ENCODE assay signal across 12 cellular contexts in the genomic region with DNA sequence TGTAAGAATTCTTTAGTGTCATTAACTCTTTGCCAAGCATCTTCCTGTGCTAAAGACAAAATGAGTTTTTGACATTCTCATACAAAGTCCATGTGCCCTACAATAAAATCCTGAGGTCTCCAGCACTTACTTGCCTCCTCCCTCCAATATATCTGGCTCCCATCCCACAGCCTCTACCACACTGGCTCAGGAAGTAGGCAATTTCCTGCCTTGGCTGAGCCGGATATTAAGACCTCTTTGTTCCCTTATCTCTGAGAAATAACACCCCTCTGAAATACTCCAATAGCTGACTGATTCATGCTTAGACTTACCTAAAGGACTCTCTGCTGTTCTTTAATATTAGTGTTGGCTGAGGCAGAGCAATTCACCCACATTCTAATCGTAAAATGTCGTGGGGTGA. TPM values are rescaled to one million over a fixed set of nuclear protein-coding genes. Genes with fewer than 3 reads are reported as not detected.
DNase-seq lines count a peak whose midpoint lies in the region; ATAC-seq and TF ChIP-seq lines count a peak whose summit lies in the region.
"Had no signal": no experiment of that assay in that cellular context is flagged by ENCODE, and none has a peak within 500 bp of the region (broad histone marks: within the 10 kb centered on the region; RNA-seq: fewer than 3 reads in every experiment).

No MANE protein-coding gene starts in this region.

- H2BK5ac ChIP-seq in H9 (ENCODE audit: insufficient read length, low read length) = no peak overlapping the region

- H4K8ac ChIP-seq in H9 (replicated peaks; ENCODE audit: insufficient read length, low read depth, low read length) = no peak overlapping the region

- no peak for ATAC-seq in activated naive CD8-positive, alpha-beta T cell treated with anti-CD3 and anti-CD28 coated beads, Interleukin-2, amount 50 U/mL, for 24 hours

- H3T11ph ChIP-seq in H9 (ENCODE audit: low read length) = no peak overlapping the region

- H2BK15ac ChIP-seq in H9 (ENCODE audit: low read depth, low read length) = no peak overlapping the region

- no peaks in the 10 kb centered on the region for H3K79me2 ChIP-seq in H9 (ENCODE audit: insufficient read depth, low read length)

- H3K4me2 ChIP-seq in H9 (ENCODE audit: insufficient read depth, insufficient read length, low read length) = no peak overlapping the region

- H3K56ac ChIP-seq in H9 (ENCODE audit: insufficient read length, low read depth, low read length) = no peak overlapping the region

- H2BK12ac ChIP-seq in H9 (ENCODE audit: insufficient read length, low read depth, low read length) = no peak overlapping the region

- H3K4me1 ChIP-seq in H9 (ENCODE audit: insufficient read depth, low read length) = no peaks in the 10 kb centered on the region; the same call in 1 of the 2 replicates

- no peak overlapping the region for H2BK20ac ChIP-seq in H9 (ENCODE audit: low read depth, low read length, poor library complexity, severe bottlenecking)

- H4K5ac ChIP-seq in H9 (ENCODE audit: insufficient read length, low read depth, low read length) = no peak overlapping the region

- H3K9me3 ChIP-seq in H9 (ENCODE audit: control insufficient read depth, low read depth, low read length) = no peaks in the 10 kb centered on the region
- H3K9me3 ChIP-seq in SK-N-MC (ENCODE audit: low read depth, low read length) = no peaks in the 10 kb centered on the region

- no peaks in the 10 kb centered on the region for H3K36me3 ChIP-seq in SK-N-MC (ENCODE audit: insufficient read depth, low read length)

- H3K79me1 ChIP-seq in H9 (ENCODE audit: insufficient read depth, low read depth, low read length, poor library complexity, severe bottlenecking) = no peaks in the 10 kb centered on the region

- WGBS in H9 (ENCODE audit: extremely low coverage, insufficient read length, low lambda C conversion rate) = no CpG with 5 or more reads among the region's 3 CpGs

- no peaks in the 10 kb centered on the region for H3K27me3 ChIP-seq in H9 (ENCODE audit: insufficient read depth, low read length)

- H3K23me2 ChIP-seq in H9 (ENCODE audit: insufficient read length, low read depth, low read length, poor library complexity, severe bottlenecking) = no peaks in the 10 kb centered on the region

- H3K36me3 Mint-ChIP-seq in H9 (ENCODE audit: insufficient read depth in 1 of 3, low read depth in 3 of 3) = no peaks in the 10 kb centered on the region
- H3K36me3 Mint-ChIP-seq in activated naive CD8-positive, alpha-beta T cell treated with anti-CD3 and anti-CD28 coated beads, Interleukin-2, amount 50 U/mL, for 24 hours (ENCODE audit: low read depth) = no peaks in the 10 kb centered on the region
- H3K36me3 Mint-ChIP-seq: brain had no signal

- no peaks in the 10 kb centered on the region; the same call in 1 of the 2 replicates for H3K27me3 Mint-ChIP-seq in H9 (ENCODE audit: low read depth)
- peaks cover 6% of the 10 kb centered on the region for H3K27me3 Mint-ChIP-seq in activated naive CD8-positive, alpha-beta T cell treated with anti-CD3 and anti-CD28 coated beads, Interleukin-2, amount 50 U/mL, for 24 hours

- H3K27ac ChIP-seq in H9 (ENCODE audit: insufficient read length, low read depth, low read length) (no peak overlapping the region), SK-N-MC (no peak overlapping the region)

- H3K23ac ChIP-seq in H9 (ENCODE audit: insufficient read length, low read depth, low read length) = no peak overlapping the region

- DNase-seq in H9 (no peak), SK-N-MC (ENCODE audit: low read depth, low spot score) (peak; percentile 87), fibroblast of the aortic adventitia (ENCODE audit: low read depth) (peak; percentile 86), retinal pigment epithelial cell (ENCODE audit: low read depth) (peak; percentile 43), kidney tubule cell (ENCODE audit: low spot score) (no peak)
- DNase-seq in activated naive CD8-positive, alpha-beta T cell treated with anti-CD3 and anti-CD28 coated beads, Interleukin-2, amount 50 U/mL, for 24 hours = no peak
- no peak for DNase-seq in activated naive CD4-positive, alpha-beta T cell treated with Interleukin-2 at 50 U/mL for 16 hours
- DNase-seq in activated effector memory CD4-positive, alpha-beta T cell treated with Interleukin-2 at 50 U/mL for 16 hours = no peak
- DNase-seq: activated CD4-positive, alpha-beta T cell treated with anti-CD3 and anti-CD28 coated beads for 48 hours; DMS79 treated with DMSO at 0.1 percent for 48 hours; MM.1S had no signal

- H4K91ac ChIP-seq in H9 (ENCODE audit: insufficient read length, low read depth, low read length) = no peak overlapping the region

- H3K4me3 ChIP-seq in SK-N-MC (peak overlapping the region; percentile 26), fibroblast of the aortic adventitia (ENCODE audit: low read depth, low read length) (no peak overlapping the region), retinal pigment epithelial cell (ENCODE audit: low read length) (no peak overlapping the region)

- no peak for TF ChIP-seq CTCF in H9 (conservative IDR thresholded peaks at IDR 0.05)
- TF ChIP-seq CTCF in fibroblast of the aortic adventitia (IDR thresholded peaks at IDR 0.05; ENCODE audit: insufficient read depth, low read length) = no peak
- TF ChIP-seq CTCF in retinal pigment epithelial cell (conservative IDR thresholded peaks at IDR 0.05; ENCODE audit: low read depth, low read length) = no peak

- H3K9ac ChIP-seq in H9 (ENCODE audit: extremely low read depth, insufficient read length, low read length) (no peak overlapping the region), SK-N-MC (ENCODE audit: insufficient read length) (no peak overlapping the region)

- peak overlapping the region in 2 of 3 experiments; percentile 17 to 54; a peak in 3 of 7 replicates for H3K27ac Mint-ChIP-seq in H9
- no peak overlapping the region for H3K27ac Mint-ChIP-seq in activated naive CD8-positive, alpha-beta T cell treated with anti-CD3 and anti-CD28 coated beads, Interleukin-2, amount 50 U/mL, for 24 hours

- no peak overlapping the region for H3K18ac ChIP-seq in H9 (ENCODE audit: insufficient read length, low read depth, low read length)

- H2AFZ ChIP-seq in H9 (ENCODE audit: low read length) = no peak overlapping the region

- H2BK120ac ChIP-seq in H9 (ENCODE audit: low read depth, low read length, poor library complexity, severe bottlenecking) = no peak overlapping the region

- no peak overlapping the region for H3K4ac ChIP-seq in H9 (ENCODE audit: low read depth, low read length)

- H3K9me3 Mint-ChIP-seq in H9 = no peaks in the 10 kb centered on the region
- H3K9me3 Mint-ChIP-seq in activated naive CD8-positive, alpha-beta T cell treated with anti-CD3 and anti-CD28 coated beads, Interleukin-2, amount 50 U/mL, for 24 hours = no peaks in the 10 kb centered on the region

- no peak overlapping the region for H2AK5ac ChIP-seq in H9 (ENCODE audit: insufficient read length, low read length)

- H3K14ac ChIP-seq in H9 (ENCODE audit: insufficient read depth, low read length) = no peak overlapping the region

- H4K20me1 ChIP-seq in H9 (ENCODE audit: control insufficient read depth, insufficient read depth, insufficient read length) = no peaks in the 10 kb centered on the region

- no peak overlapping the region; a peak in 1 of 5 replicates for H3K4me3 Mint-ChIP-seq in H9
- no peak overlapping the region for H3K4me3 Mint-ChIP-seq in activated naive CD8-positive, alpha-beta T cell treated with anti-CD3 and anti-CD28 coated beads, Interleukin-2, amount 50 U/mL, for 24 hours
- H3K4me3 Mint-ChIP-seq: brain had no signal

- peaks cover 16 to 41% of the 10 kb centered on the region in 2 experiments for H3K4me1 Mint-ChIP-seq in H9
- peaks cover 4% of the 10 kb centered on the region for H3K4me1 Mint-ChIP-seq in activated naive CD8-positive, alpha-beta T cell treated with anti-CD3 and anti-CD28 coated beads, Interleukin-2, amount 50 U/mL, for 24 hours
- H3K4me1 Mint-ChIP-seq: brain had no signal

RNA-seq across cellular contexts. Expression of gene GORAB, which starts 37.6 kb away (rescaled TPM):
- total RNA-seq in H9 (2021) (16.1 and 17.8 TPM in 2 replicates), fibroblast of the aortic adventitia (ENCODE audit: low replicate concordance) (6.5 and 25.0 TPM in 2 replicates)

Comparison
In these comparisons a context has a peak if more than half of its experiments do, and no peak if none do; other contexts are left out.
1. DNase-seq: peak in SK-N-MC (single experiment), fibroblast of the aortic adventitia (single experiment) and retinal pigment epithelial cell (single experiment); none in H9 (single experiment), activated naive CD8-positive, alpha-beta T cell treated with anti-CD3 and anti-CD28 coated beads, Interleukin-2, amount 50 U/mL, for 24 hours (single experiment), activated naive CD4-positive, alpha-beta T cell treated with Interleukin-2 at 50 U/mL for 16 hours (single experiment), kidney tubule cell (single experiment) and activated effector memory CD4-positive, alpha-beta T cell treated with Interleukin-2 at 50 U/mL for 16 hours (single experiment).